ENCODE assay signal across 17 cellular contexts in the genomic region with DNA sequence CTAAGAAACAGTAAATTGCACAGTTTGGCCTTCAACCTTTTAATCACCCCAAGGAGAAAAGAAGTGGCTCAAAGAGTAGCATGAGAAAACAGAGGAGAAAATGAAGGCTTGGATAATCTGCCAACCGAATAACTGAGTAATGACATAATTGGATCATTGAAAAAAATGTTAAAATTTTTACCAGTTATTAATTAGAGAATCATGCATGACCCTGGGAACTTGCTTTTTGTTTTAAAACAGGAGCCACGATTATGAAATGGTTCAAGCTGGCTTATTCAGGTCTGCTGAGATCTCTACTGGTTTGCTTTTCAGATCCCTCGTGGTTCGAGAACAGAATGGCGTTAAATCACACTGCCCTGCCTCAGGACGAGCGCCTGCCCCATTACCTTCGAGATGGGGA. TPM values are rescaled to one million over a fixed set of nuclear protein-coding genes. Genes with fewer than 3 reads are reported as not detected.
"Had no signal": no experiment of that assay in that cellular context is flagged by ENCODE, and none has a peak within 500 bp of the region (broad histone marks: within the 10 kb centered on the region; RNA-seq: fewer than 3 reads in every experiment).

A gene with protein sequence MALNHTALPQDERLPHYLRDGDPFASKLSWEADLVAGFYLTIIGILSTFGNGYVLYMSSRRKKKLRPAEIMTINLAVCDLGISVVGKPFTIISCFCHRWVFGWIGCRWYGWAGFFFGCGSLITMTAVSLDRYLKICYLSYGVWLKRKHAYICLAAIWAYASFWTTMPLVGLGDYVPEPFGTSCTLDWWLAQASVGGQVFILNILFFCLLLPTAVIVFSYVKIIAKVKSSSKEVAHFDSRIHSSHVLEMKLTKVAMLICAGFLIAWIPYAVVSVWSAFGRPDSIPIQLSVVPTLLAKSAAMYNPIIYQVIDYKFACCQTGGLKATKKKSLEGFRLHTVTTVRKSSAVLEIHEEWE (plus strand): TSS at position 301 of the 400 bp plus-strand sequence. CDS start 35 bp downstream, at position 336.

- H3K4me1 ChIP-seq: parathyroid adenoma had no signal

- H3K27ac Mint-ChIP-seq: activated CD4-positive, alpha-beta T cell treated with anti-CD3 and anti-CD28 coated beads, Interleukin-2, amount 10 ng/mL, durations not matched to agents 7 days and 5 days; endodermal cell; stimulated activated memory B cell treated with anti-CD40 and anti-IgM and Interleukin-4, amounts not matched to agents 10 μg/mL and 1 μg/mL and 100 μg/mL, for 72 hours had no signal

- H3K9me3 ChIP-seq: transverse colon had no signal

- H3K27ac ChIP-seq: brain microvascular endothelial cell, parathyroid adenoma, transverse colon had no signal

- H3K27me3 ChIP-seq: brain microvascular endothelial cell had no signal

- H3K9ac ChIP-seq: parathyroid adenoma had no signal

- H3K36me3 Mint-ChIP-seq: stimulated activated memory B cell treated with anti-CD40 and anti-IgM and Interleukin-4, amounts not matched to agents 10 μg/mL and 1 μg/mL and 100 μg/mL, for 72 hours had no signal

- H3K9me3 Mint-ChIP-seq: activated CD4-positive, alpha-beta T cell treated with anti-CD3 and anti-CD28 coated beads, Interleukin-2, amount 10 ng/mL, durations not matched to agents 7 days and 5 days; endodermal cell; stimulated activated memory B cell treated with anti-CD40 and anti-IgM and Interleukin-4, amounts not matched to agents 10 μg/mL and 1 μg/mL and 100 μg/mL, for 72 hours had no signal

- ATAC-seq: esophagus mucosa; stimulated activated memory B cell treated with anti-CD40 and anti-IgM and Interleukin-4, amounts not matched to agents 10 μg/mL and 1 μg/mL and 100 μg/mL, for 72 hours; T-helper 17 cell had no signal

- H3K4me3 ChIP-seq: transverse colon had no signal

- H3K36me3 ChIP-seq: brain microvascular endothelial cell, transverse colon had no signal

- H3K4me3 Mint-ChIP-seq: activated CD4-positive, alpha-beta T cell treated with anti-CD3 and anti-CD28 coated beads, Interleukin-2, amount 10 ng/mL, durations not matched to agents 7 days and 5 days; endodermal cell; stimulated activated memory B cell treated with anti-CD40 and anti-IgM and Interleukin-4, amounts not matched to agents 10 μg/mL and 1 μg/mL and 100 μg/mL, for 72 hours; T-helper 17 cell had no signal

- DNase-seq: activated CD4-positive, alpha-beta T cell treated with anti-CD3 and anti-CD28 coated beads, Interleukin-2, amount 10 ng/mL, durations not matched to agents 7 days and 5 days; activated CD4-positive, CD25-positive, alpha-beta regulatory T cell; activated naive CD4-positive, alpha-beta T cell treated with anti-CD3 and anti-CD28 coated beads, Interleukin-2, amount 50 U/mL, for 16 hours; amygdala; brain microvascular endothelial cell; cerebellar nuclear complex; endodermal cell; retina; stimulated activated CD4-positive, alpha-beta T cell treated with anti-CD3 and anti-CD28 coated beads, Interleukin-1b, Interleukin-23, amount 100 ng/mL, for 48 hours; T-helper 17 cell; transverse colon had no signal

RNA-seq across cellular contexts. Expression of the gene that starts here (rescaled TPM):
- total RNA-seq: activated CD4-positive, alpha-beta T cell treated with anti-CD3 and anti-CD28 coated beads, Interleukin-2, amount 10 ng/mL, durations not matched to agents 7 days and 5 days; dermis microvascular lymphatic vessel endothelial cell; endodermal cell; esophagus mucosa; fibroblast of villous mesenchyme; left lobe of liver; T-helper 17 cell; transverse colon had no signal
